ENCODE assay signal across 8 cellular contexts in the genomic region with DNA sequence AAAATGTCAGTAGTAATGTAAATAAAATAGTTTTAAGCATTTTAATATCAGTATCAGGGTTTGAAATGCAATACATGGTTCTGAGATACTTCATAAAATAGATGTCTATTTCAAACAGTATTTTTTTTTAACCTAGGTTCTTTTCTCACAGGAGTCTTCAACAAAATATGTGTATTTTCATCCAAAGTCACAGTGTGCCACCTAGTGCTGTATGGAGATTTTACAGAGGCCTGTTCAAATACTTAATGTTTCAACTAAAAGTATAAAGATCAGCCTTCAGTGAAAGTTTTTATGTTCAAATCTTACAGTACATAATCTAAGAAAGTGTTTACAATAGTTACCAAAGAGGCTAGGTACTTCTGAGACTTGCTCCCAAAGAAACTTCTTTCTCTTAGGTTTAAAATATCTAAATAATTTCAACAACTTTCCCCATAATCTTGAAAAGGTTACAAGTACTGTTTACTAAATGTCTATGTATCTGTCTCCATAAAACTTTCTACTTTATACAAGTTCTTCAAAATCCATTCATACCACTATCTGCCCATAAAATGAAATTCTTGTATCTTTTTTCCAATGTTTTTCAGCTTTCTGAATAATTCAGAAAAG. TPM values are rescaled to one million over a fixed set of nuclear protein-coding genes. Genes with fewer than 3 reads are reported as not detected.
DNase-seq lines count a peak whose midpoint lies in the region; ATAC-seq, FAIRE-seq and TF ChIP-seq lines count a peak whose summit lies in the region.

No MANE protein-coding gene starts in this region.

- no peak for DNase-seq in GM10266 (ENCODE audit: extremely low spot score)
- DNase-seq in NT2/D1 (ENCODE audit: low read depth, low spot score), result peak; percentile 20
- DNase-seq in esophagus muscularis mucosa (ENCODE audit: extremely low spot score), result no peak
- DNase-seq in T-helper 9 cell, result no peak

- no peaks in the 10 kb centered on the region for H3K79me2 ChIP-seq in parathyroid adenoma

- no peak overlapping the region for H3K4me3 ChIP-seq in NT2/D1 (ENCODE audit: insufficient read length, low read depth)
- H3K4me3 ChIP-seq in esophagus muscularis mucosa, result no peak overlapping the region
- no peak overlapping the region for H3K4me3 ChIP-seq in parathyroid adenoma (ENCODE audit: low read depth, low read length)

- no peak overlapping the region for H3K9ac ChIP-seq in NT2/D1 (ENCODE audit: insufficient read length, low read depth)
- no peak overlapping the region for H3K9ac ChIP-seq in parathyroid adenoma

- peak; percentile 90 for FAIRE-seq in A204.1 (lab: Jason Lieb, UNC)

- H3K27ac ChIP-seq in esophagus muscularis mucosa (replicated peaks in 1 of 4), result no peak overlapping the region
- H3K27ac ChIP-seq in parathyroid adenoma, result no peak overlapping the region

- H3K9me3 ChIP-seq in NT2/D1 (ENCODE audit: insufficient read depth, low read length), result no peaks in the 10 kb centered on the region
- H3K9me3 ChIP-seq in esophagus muscularis mucosa, result no peaks in the 10 kb centered on the region
- H3K9me3 ChIP-seq in parathyroid adenoma (ENCODE audit: control insufficient read depth, low read length), result no peaks in the 10 kb centered on the region

- TF ChIP-seq CTCF in GM10266 (IDR thresholded peaks at IDR 0.05; ENCODE audit: control insufficient read depth, insufficient read depth, low read depth, missing control alignments) (peak; percentile 57), esophagus muscularis mucosa (IDR thresholded peaks at IDR 0.05) (peak in 2 of 3 experiments; percentile 26 to 41), parathyroid adenoma (IDR thresholded peaks at IDR 0.05) (peak; percentile 17)

- no peak overlapping the region for H2AFZ ChIP-seq in parathyroid adenoma

- no peak overlapping the region for H3K4me2 ChIP-seq in parathyroid adenoma (ENCODE audit: low read length)

- no peak for TF ChIP-seq EP300 in esophagus muscularis mucosa (IDR thresholded peaks at IDR 0.05)

- intact Hi-C loops in esophagus muscularis mucosa (cut with DNase I), result no loop called here

- no peaks in the 10 kb centered on the region for H3K36me3 ChIP-seq in NT2/D1 (ENCODE audit: insufficient read depth, insufficient read length, low read length)
- no peaks in the 10 kb centered on the region for H3K36me3 ChIP-seq in esophagus muscularis mucosa
- no peaks in the 10 kb centered on the region for H3K36me3 ChIP-seq in parathyroid adenoma (ENCODE audit: control insufficient read depth, insufficient read depth, low read length)

- no peak for TF ChIP-seq POLR2A in esophagus muscularis mucosa (IDR thresholded peaks at IDR 0.05; ENCODE audit: low read depth)

- H3K4me1 ChIP-seq in NT2/D1 (ENCODE audit: insufficient read depth, insufficient read length) (no peaks in the 10 kb centered on the region), esophagus muscularis mucosa (peaks cover 6 to 14% (median 11%) of the 10 kb centered on the region in 4 donors), parathyroid adenoma (no peaks in the 10 kb centered on the region)

- ATAC-seq in HG03135 (IDR thresholded peaks at IDR 0.05; ENCODE audit: unreplicated experiment) (no peak), HG03442 (IDR thresholded peaks at IDR 0.05; ENCODE audit: unreplicated experiment) (no peak)

- H3K27me3 ChIP-seq in NT2/D1 (ENCODE audit: insufficient read depth, insufficient read length) (no peaks in the 10 kb centered on the region), esophagus muscularis mucosa (no peaks in the 10 kb centered on the region), parathyroid adenoma (ENCODE audit: control insufficient read depth, insufficient read depth, low read length) (no peaks in the 10 kb centered on the region)

RNA-seq across cellular contexts. Expression of gene SCAPER, which starts 38.3 kb away (rescaled TPM):
- total RNA-seq in esophagus muscularis mucosa, result 10 to 100 TPM; 18.7 to 22.4 (median 19.2) TPM
